8 cellular contexts compared by ENCODE assay signal in genomic region chr2:86258106-86258505, GRCh38.
"Had no signal": no experiment of that assay in that cellular context is flagged by ENCODE, and none has a peak within 500 bp of the region (broad histone marks: within the 10 kb centered on the region; RNA-seq: fewer than 3 reads in every experiment).

No MANE protein-coding gene starts in this region.

- H3K9me3 ChIP-seq: HAP-1 had no signal

- H3K4me3 Mint-ChIP-seq: HFFc6, IgD-negative memory B cell had no signal

- H3K36me3 Mint-ChIP-seq: IgD-negative memory B cell had no signal

- H3K36me3 ChIP-seq: HAP-1 had no signal

- FAIRE-seq: HTR-8/SVneo had no signal

- ATAC-seq: HCT116 had no signal

- DNase-seq: GOT3, H7, HFFc6, KG1 had no signal

- H3K4me3 ChIP-seq: HAP-1 had no signal

- H3K27ac Mint-ChIP-seq: HFFc6 had no signal

- H3K9me3 Mint-ChIP-seq: HFFc6 had no signal

- H3K4me1 Mint-ChIP-seq: IgD-negative memory B cell had no signal
